6 cellular contexts compared by ENCODE assay signal in the genomic region with DNA sequence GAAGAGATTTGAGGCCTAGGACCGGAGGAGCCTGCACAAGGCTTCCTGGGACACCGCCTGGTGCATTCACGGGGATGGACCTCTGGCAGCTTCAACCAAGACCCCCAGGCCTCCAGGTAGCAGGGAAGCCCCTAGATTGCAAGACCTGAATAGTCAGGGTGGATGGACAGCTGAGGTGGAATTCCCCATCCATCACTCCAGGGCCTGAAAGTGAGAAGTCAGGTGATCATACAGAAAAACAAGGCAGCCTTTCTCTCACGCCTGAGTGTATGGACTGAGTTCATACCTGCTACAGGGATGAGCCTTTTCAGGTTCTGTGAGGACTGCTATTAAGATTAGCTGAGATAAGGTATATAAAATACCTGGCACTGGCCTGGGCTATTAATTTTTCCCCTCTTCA.
"Had no signal": no experiment of that assay in that cellular context is flagged by ENCODE, and none has a peak within 500 bp of the region (broad histone marks: within the 10 kb centered on the region; RNA-seq: fewer than 3 reads in every experiment).

No MANE protein-coding gene starts in this region.

- H3K4me2 ChIP-seq: GM23338 had no signal

- H3K27ac Mint-ChIP-seq: GM23338, H9 had no signal

- DNase-seq: H9, HCEC 1CT, IMR-90, KG1 had no signal

- H3K4me3 Mint-ChIP-seq: GM23338, H9 had no signal

- H3K9me3 Mint-ChIP-seq: GM23338, H9 had no signal

- H3K4me3 ChIP-seq: GM23338, K562 had no signal

- H2AFZ ChIP-seq: GM23338 had no signal
